Comparison of ENCODE assay signal across 20 cellular contexts in genomic region chr1:1839311-1839965, GRCh38. TPM values are rescaled to one million over a fixed set of nuclear protein-coding genes. Genes with fewer than 3 reads are reported as not detected.
DNase-seq lines count a peak whose midpoint lies in the region; ATAC-seq and TF ChIP-seq lines count a peak whose summit lies in the region.
"Had no signal": no experiment of that assay in that cellular context is flagged by ENCODE, and none has a peak within 500 bp of the region (broad histone marks: within the 10 kb centered on the region; RNA-seq: fewer than 3 reads in every experiment).

No MANE protein-coding gene starts in this region.

- no peak overlapping the region for H3K4me2 ChIP-seq in Karpas-422 (ENCODE audit: low read depth, low read length, poor library complexity, severe bottlenecking)

- intact Hi-C loops in lower leg skin (cut with DNase I; ENCODE audit: low total_unique reads) = no loop called here

- no peak overlapping the region for H3K4me3 Mint-ChIP-seq in activated T-cell treated with anti-CD3 and anti-CD28 coated beads, Interleukin-2, amount 50 U/mL, for 24 hours
- no peak overlapping the region for H3K4me3 Mint-ChIP-seq in endothelial cell (ENCODE audit: unreplicated experiment)
- no peak overlapping the region for H3K4me3 Mint-ChIP-seq in stimulated activated memory B cell treated with anti-CD40 and anti-IgM and Interleukin-4, amounts not matched to agents 10 μg/mL and 1 μg/mL and 100 μg/mL, for 72 hours
- H3K4me3 Mint-ChIP-seq: H9, T-helper 17 cell had no signal

- no peak overlapping the region for H3K9ac ChIP-seq in Karpas-422 (ENCODE audit: low read length)
- H3K9ac ChIP-seq: parathyroid adenoma had no signal

- H3K27me3 ChIP-seq in Karpas-422 (ENCODE audit: low read length) = no peaks in the 10 kb centered on the region
- H3K27me3 ChIP-seq: transverse colon had no signal

- H4K20me1 ChIP-seq in Karpas-422 (ENCODE audit: insufficient read depth, low read depth, low read length) = peaks cover 4% of the 10 kb centered on the region; the same call in 1 of the 2 replicates

- H3K4me3 ChIP-seq in Karpas-422 (ENCODE audit: low read length) = no peak overlapping the region
- no peak overlapping the region for H3K4me3 ChIP-seq in lower leg skin (ENCODE audit: low read depth, poor library complexity, severe bottlenecking)
- H3K4me3 ChIP-seq: lower lobe of right lung, transverse colon had no signal

- no peaks in the 10 kb centered on the region for H3K9me3 ChIP-seq in Karpas-422 (ENCODE audit: low read length)
- H3K9me3 ChIP-seq: lower lobe of right lung, transverse colon had no signal

- ATAC-seq in stimulated activated memory B cell treated with anti-CD40 and anti-IgM and Interleukin-4, amounts not matched to agents 10 μg/mL and 1 μg/mL and 100 μg/mL, for 72 hours = no peak
- no peak for ATAC-seq in HG03571 (IDR thresholded peaks at IDR 0.05; ENCODE audit: unreplicated experiment)
- ATAC-seq in GM19397 (IDR thresholded peaks at IDR 0.05; ENCODE audit: unreplicated experiment) = no peak
- ATAC-seq: lower lobe of right lung, PC-3, sciatic nerve, T-helper 17 cell had no signal

- H3K79me2 ChIP-seq in Karpas-422 (ENCODE audit: low read length) = peaks cover 81% of the 10 kb centered on the region

- 85 to 87% methylated on average over 10 of the region's 10 CpGs for WGBS in lower leg skin, 2 donors

- H3K9me3 Mint-ChIP-seq in activated T-cell treated with anti-CD3 and anti-CD28 coated beads, Interleukin-2, amount 50 U/mL, for 24 hours = no peaks in the 10 kb centered on the region
- H3K9me3 Mint-ChIP-seq in endothelial cell (ENCODE audit: unreplicated experiment) = no peaks in the 10 kb centered on the region
- no peaks in the 10 kb centered on the region for H3K9me3 Mint-ChIP-seq in stimulated activated memory B cell treated with anti-CD40 and anti-IgM and Interleukin-4, amounts not matched to agents 10 μg/mL and 1 μg/mL and 100 μg/mL, for 72 hours
- H3K9me3 Mint-ChIP-seq: H9 had no signal

- H3K36me3 ChIP-seq in Karpas-422 (ENCODE audit: insufficient read depth, low read length) = 0 out of 2 replicates have a peak, but pooled peaks cover 14% of the 10 kb centered on the region
- H3K36me3 ChIP-seq: transverse colon had no signal

- no peak overlapping the region for H2AFZ ChIP-seq in Karpas-422 (ENCODE audit: low read length)
- H2AFZ ChIP-seq: parathyroid adenoma had no signal

- H3K27ac Mint-ChIP-seq in activated T-cell treated with anti-CD3 and anti-CD28 coated beads, Interleukin-2, amount 50 U/mL, for 24 hours = peak overlapping the region; percentile 61
- H3K27ac Mint-ChIP-seq in endothelial cell (ENCODE audit: unreplicated experiment) = peak overlapping the region; percentile 64
- H3K27ac Mint-ChIP-seq in stimulated activated memory B cell treated with anti-CD40 and anti-IgM and Interleukin-4, amounts not matched to agents 10 μg/mL and 1 μg/mL and 100 μg/mL, for 72 hours = peak overlapping the region; percentile 14

- no peak for DNase-seq in activated T-cell treated with anti-CD3 and anti-CD28 coated beads, Interleukin-2, amount 50 U/mL, for 24 hours
- no peak for DNase-seq in activated T-cell treated with anti-CD3 and anti-CD28 coated beads, Interleukin-2, amount 50 U/mL, for 1 hour
- no peak for DNase-seq in Karpas-422
- no peak for DNase-seq in endothelial cell (ENCODE audit: low spot score)
- DNase-seq in lower leg skin (ENCODE audit: low spot score in 2 of 2) = no peak
- DNase-seq: activated CD4-positive, CD25-positive, alpha-beta regulatory T cell; activated gamma-delta T cell; H9; lower lobe of right lung; NCI-H1436 treated with DMSO at 0.1 percent for 48 hours; NCI-H2171 treated with DMSO at 0.1 percent for 48 hours; PC-3; stimulated activated naive CD4-positive, alpha-beta T cell treated with Interleukin-2 at 50 U/mL for 16 hours; T-helper 17 cell; transverse colon had no signal

- peak overlapping the region; percentile 99 for H3K27ac ChIP-seq in Karpas-422 (ENCODE audit: low read length)
- H3K27ac ChIP-seq: lower lobe of right lung, parathyroid adenoma, transverse colon had no signal

- peaks cover 48% of the 10 kb centered on the region for H3K4me1 Mint-ChIP-seq in activated T-cell treated with anti-CD3 and anti-CD28 coated beads, Interleukin-2, amount 50 U/mL, for 24 hours (ENCODE audit: low read depth)
- peaks cover 3% of the 10 kb centered on the region for H3K4me1 Mint-ChIP-seq in endothelial cell (ENCODE audit: unreplicated experiment)
- peaks cover 61% of the 10 kb centered on the region for H3K4me1 Mint-ChIP-seq in stimulated activated memory B cell treated with anti-CD40 and anti-IgM and Interleukin-4, amounts not matched to agents 10 μg/mL and 1 μg/mL and 100 μg/mL, for 72 hours

- H3K4me1 ChIP-seq in Karpas-422 (ENCODE audit: low read length) = peaks cover 73% of the 10 kb centered on the region
- H3K4me1 ChIP-seq: parathyroid adenoma had no signal

- H3K36me3 Mint-ChIP-seq in activated T-cell treated with anti-CD3 and anti-CD28 coated beads, Interleukin-2, amount 50 U/mL, for 24 hours (ENCODE audit: low read depth) = peaks cover 73% of the 10 kb centered on the region
- peaks cover 7% of the 10 kb centered on the region for H3K36me3 Mint-ChIP-seq in endothelial cell (ENCODE audit: low read depth, unreplicated experiment)
- H3K36me3 Mint-ChIP-seq in stimulated activated memory B cell treated with anti-CD40 and anti-IgM and Interleukin-4, amounts not matched to agents 10 μg/mL and 1 μg/mL and 100 μg/mL, for 72 hours = peaks cover 12% of the 10 kb centered on the region

- H3K27me3 Mint-ChIP-seq in activated T-cell treated with anti-CD3 and anti-CD28 coated beads, Interleukin-2, amount 50 U/mL, for 24 hours = no peaks in the 10 kb centered on the region
- peaks cover 3% of the 10 kb centered on the region for H3K27me3 Mint-ChIP-seq in endothelial cell (ENCODE audit: unreplicated experiment)
- H3K27me3 Mint-ChIP-seq in stimulated activated memory B cell treated with anti-CD40 and anti-IgM and Interleukin-4, amounts not matched to agents 10 μg/mL and 1 μg/mL and 100 μg/mL, for 72 hours = no peaks in the 10 kb centered on the region
- H3K27me3 Mint-ChIP-seq: T-helper 17 cell had no signal

- no peak for TF ChIP-seq POLR2A in lower leg skin (IDR thresholded peaks at IDR 0.05)

- no peak for TF ChIP-seq CTCF in endothelial cell (IDR thresholded peaks at IDR 0.05; ENCODE audit: unreplicated experiment)
- no peak for TF ChIP-seq CTCF in lower leg skin (IDR thresholded peaks at IDR 0.05)

- H3K9me2 ChIP-seq in Karpas-422 (replicated peaks; ENCODE audit: insufficient read depth, low read length) = no peaks in the 10 kb centered on the region

RNA-seq across cellular contexts. Expression of gene GNB1, which starts 51.4 kb away (rescaled TPM):
- 65.7 and 93.7 TPM in 2 replicates for total RNA-seq in Karpas-422 (2014; rRNA removed; shearing (Covaris generic); ENCODE audit: low replicate concordance)
- total RNA-seq in endothelial cell (ENCODE audit: unreplicated experiment) = 427 TPM
- 100 to 1,000 TPM; 103 to 141 (median 123) TPM for total RNA-seq in lower leg skin

Comparison
In these comparisons a context has a peak if more than half of its experiments do, and no peak if none do; other contexts are left out.
1. H3K27ac Mint-ChIP-seq: peak in every context shown above with its lines; median percentile 64 in endothelial cell; 61 in activated T-cell treated with anti-CD3 and anti-CD28 coated beads, Interleukin-2, amount 50 U/mL, for 24 hours; 14 in stimulated activated memory B cell treated with anti-CD40 and anti-IgM and Interleukin-4, amounts not matched to agents 10 μg/mL and 1 μg/mL and 100 μg/mL, for 72 hours.